Comparison of ENCODE assay signal across 8 cellular contexts in the genomic region with DNA sequence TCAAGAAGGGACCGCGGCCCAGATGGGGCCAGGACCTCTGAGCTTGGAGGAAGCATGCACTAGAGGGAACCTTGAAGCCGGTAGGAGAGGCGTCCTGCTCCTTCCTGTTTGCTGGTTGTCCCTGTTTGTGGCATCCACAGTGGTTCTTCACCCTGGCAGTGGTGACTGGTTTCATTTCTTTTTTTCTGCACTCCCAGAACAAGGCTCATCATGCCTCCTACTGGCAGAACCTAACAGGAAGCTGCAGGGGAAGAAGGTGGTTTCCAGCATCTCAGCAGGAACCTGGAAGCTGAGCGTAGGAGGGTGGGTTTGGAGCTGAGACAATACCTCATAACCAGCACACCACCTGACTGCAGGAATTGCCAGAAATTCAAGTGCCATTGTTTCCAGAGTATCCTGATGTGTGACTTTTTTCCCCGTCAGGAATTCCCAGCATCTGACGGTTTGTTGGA. TPM values are rescaled to one million over a fixed set of nuclear protein-coding genes. Genes with fewer than 3 reads are reported as not detected.
A peak's percentile ranks its signal among the peaks of the same experiment; 100 is the strongest.
DNase-seq lines count a peak whose midpoint lies in the region; ATAC-seq, FAIRE-seq and TF ChIP-seq lines count a peak whose summit lies in the region.

No MANE protein-coding gene starts in this region.

- TF ChIP-seq POLR2A in A549 (IDR thresholded peaks at IDR 0.05; ENCODE audit: low read length), result no peak

- no peak overlapping the region for H3K4me2 ChIP-seq in A549

- WGBS in A549 (ENCODE audit: missing lambda C conversion rate), result 84% methylated on average over 7 of the region's 7 CpGs

- H3K27ac ChIP-seq in A549, result no peak overlapping the region
- H3K27ac ChIP-seq in iPS-18a (ENCODE audit: low read length), result peak overlapping the region; percentile 22

- H3K27me3 ChIP-seq in iPS-18a (ENCODE audit: control insufficient read depth, insufficient read depth, low read length) (no peaks in the 10 kb centered on the region), HAP-1 (ENCODE audit: low read depth) (no peaks in the 10 kb centered on the region)

- H3K9ac ChIP-seq in iPS-18a (ENCODE audit: low read length), result peak overlapping the region; percentile 3

- no peak for TF ChIP-seq EP300 in A549 (IDR thresholded peaks at IDR 0.05)

- in situ Hi-C loops in astrocyte of the spinal cord (cut with HindIII; ENCODE audit: low sequenced_read_pairs) (no loop called here), HAP-1 (cut with MboI; ENCODE audit: low sequenced_read_pairs) (no loop called here)

- TF ChIP-seq CTCF in A549 (IDR thresholded peaks at IDR 0.05) (no peak; the same call in 1 of the 3 replicates), GM12864 (IDR thresholded peaks at IDR 0.05; ENCODE audit: low read depth, low read length, missing control alignments) (peak; percentile 74), HFF-Myc (IDR thresholded peaks at IDR 0.05; ENCODE audit: low read depth, low read length, missing control alignments) (peak; percentile 41), astrocyte of the spinal cord (IDR thresholded peaks at IDR 0.05; ENCODE audit: low read depth, low read length) (peak; percentile 72)

- peak in 1 of 2 experiments; percentile 65; a peak in 2 of 5 replicates for TF ChIP-seq RAD21 in A549 (conservative IDR thresholded peaks at IDR 0.05 in 1 of 2, IDR thresholded peaks at IDR 0.05 in 1 of 2)

- H3K4me3 ChIP-seq in A549 (no peak overlapping the region), GM12864 (ENCODE audit: low read depth, low read length) (no peak overlapping the region), HFF-Myc (replicated peaks; ENCODE audit: low read depth, low read length) (no peak overlapping the region), astrocyte of the spinal cord (ENCODE audit: low read depth, low read length) (no peak overlapping the region), iPS-18a (ENCODE audit: low read length) (no peak overlapping the region), HAP-1 (no peak overlapping the region)

- peak; percentile 49 to 61 for DNase-seq in A549 (ENCODE audit: low read depth in 1 of 2, low spot score in 1 of 2)
- DNase-seq in GM12864 (ENCODE audit: low read depth), result peak; percentile 49
- no peak for DNase-seq in HFF-Myc (ENCODE audit: extremely low read depth, low read depth)
- peak; percentile 96 for DNase-seq in MV-4-11 (lab: John Stamatoyannopoulos, UW)
- DNase-seq in astrocyte of the spinal cord (ENCODE audit: low read depth, low spot score), result peak; percentile 53
- peak; percentile 36 for DNase-seq in stimulated activated naive CD8-positive, alpha-beta T cell treated with anti-CD3 and anti-CD28 coated beads, Interleukin-15, Interleukin-2, amounts not matched to agents 100 U/mL and 50 U/mL, for 24 hours
- DNase-seq in HAP-1 (ENCODE audit: low spot score in 2 of 2), result no peak

- FAIRE-seq in A549 (lab: Jason Lieb, UNC), result no peak

- H3K36me3 ChIP-seq in iPS-18a (ENCODE audit: control insufficient read depth, low read depth, low read length), result no peaks in the 10 kb centered on the region
- H3K36me3 ChIP-seq in HAP-1 (replicated peaks), result no peaks in the 10 kb centered on the region

- CTCF ChIA-PET in A549 (lab: Yijun Ruan, JAX), result interaction anchor here (0.7 to 8.3 kb wide), 15 partner anchors 10 to 348 kb away, joined by 3 to 51 read pairs (median 3); a partner anchor contains a TSS

- H3K4me1 ChIP-seq in A549 (peaks cover 6% of the 10 kb centered on the region; the same call in 2 of the 3 replicates), iPS-18a (ENCODE audit: control insufficient read depth, low read depth, low read length) (peaks cover 4% of the 10 kb centered on the region), HAP-1 (peaks cover 5% of the 10 kb centered on the region)

- H3K9me3 ChIP-seq in A549, result no peaks in the 10 kb centered on the region
- H3K9me3 ChIP-seq in iPS-18a (ENCODE audit: control insufficient read depth, low read depth, low read length), result no peaks in the 10 kb centered on the region
- no peaks in the 10 kb centered on the region for H3K9me3 ChIP-seq in HAP-1

- peak; percentile 55 to 56; a peak in 4 of 6 replicates for ATAC-seq in A549
- ATAC-seq in stimulated activated naive CD8-positive, alpha-beta T cell treated with anti-CD3 and anti-CD28 coated beads, Interleukin-15, Interleukin-2, amounts not matched to agents 100 U/mL and 50 U/mL, for 24 hours, result peak; percentile 65

- POLR2A ChIA-PET in A549 (lab: Yijun Ruan, JAX), result no interaction called here

TF ChIP-seq in A549, 52 proteins besides CTCF, POLR2A, EP300 and RAD21 (continues in another document):
- TF ChIP-seq, protein P1, sequence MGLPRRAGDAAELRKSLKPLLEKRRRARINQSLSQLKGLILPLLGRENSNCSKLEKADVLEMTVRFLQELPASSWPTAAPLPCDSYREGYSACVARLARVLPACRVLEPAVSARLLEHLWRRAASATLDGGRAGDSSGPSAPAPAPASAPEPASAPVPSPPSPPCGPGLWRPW (IDR thresholded peaks at IDR 0.05), result no peak
- TF ChIP-seq PHF8 (IDR thresholded peaks at IDR 0.05; ENCODE audit: borderline replicate concordance, low read depth), result no peak
- TF ChIP-seq ESRRA (IDR thresholded peaks at IDR 0.05; ENCODE audit: borderline replicate concordance, low read length), result no peak
- TF ChIP-seq ZNF302 (CRISPR knock-in tag; IDR thresholded peaks at IDR 0.05), result no peak
- no peak for TF ChIP-seq BHLHE40 (IDR thresholded peaks at IDR 0.05; ENCODE audit: low read depth, low read length)
- no peak for TF ChIP-seq NPAS2 (CRISPR knock-in tag; IDR thresholded peaks at IDR 0.05; ENCODE audit: borderline replicate concordance)
- TF ChIP-seq, protein P2, sequence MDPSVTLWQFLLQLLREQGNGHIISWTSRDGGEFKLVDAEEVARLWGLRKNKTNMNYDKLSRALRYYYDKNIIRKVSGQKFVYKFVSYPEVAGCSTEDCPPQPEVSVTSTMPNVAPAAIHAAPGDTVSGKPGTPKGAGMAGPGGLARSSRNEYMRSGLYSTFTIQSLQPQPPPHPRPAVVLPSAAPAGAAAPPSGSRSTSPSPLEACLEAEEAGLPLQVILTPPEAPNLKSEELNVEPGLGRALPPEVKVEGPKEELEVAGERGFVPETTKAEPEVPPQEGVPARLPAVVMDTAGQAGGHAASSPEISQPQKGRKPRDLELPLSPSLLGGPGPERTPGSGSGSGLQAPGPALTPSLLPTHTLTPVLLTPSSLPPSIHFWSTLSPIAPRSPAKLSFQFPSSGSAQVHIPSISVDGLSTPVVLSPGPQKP (IDR thresholded peaks at IDR 0.05; ENCODE audit: low read depth, low read length), result no peak
- no peak for TF ChIP-seq KDM5A (IDR thresholded peaks at IDR 0.05)
- TF ChIP-seq ZSCAN20 (CRISPR knock-in tag; IDR thresholded peaks at IDR 0.05), result no peak
- no peak for TF ChIP-seq GATA3 (IDR thresholded peaks at IDR 0.05; ENCODE audit: borderline replicate concordance)
- TF ChIP-seq MAZ (IDR thresholded peaks at IDR 0.05; ENCODE audit: borderline replicate concordance, low read depth, low read length), result no peak
- TF ChIP-seq, protein P3, sequence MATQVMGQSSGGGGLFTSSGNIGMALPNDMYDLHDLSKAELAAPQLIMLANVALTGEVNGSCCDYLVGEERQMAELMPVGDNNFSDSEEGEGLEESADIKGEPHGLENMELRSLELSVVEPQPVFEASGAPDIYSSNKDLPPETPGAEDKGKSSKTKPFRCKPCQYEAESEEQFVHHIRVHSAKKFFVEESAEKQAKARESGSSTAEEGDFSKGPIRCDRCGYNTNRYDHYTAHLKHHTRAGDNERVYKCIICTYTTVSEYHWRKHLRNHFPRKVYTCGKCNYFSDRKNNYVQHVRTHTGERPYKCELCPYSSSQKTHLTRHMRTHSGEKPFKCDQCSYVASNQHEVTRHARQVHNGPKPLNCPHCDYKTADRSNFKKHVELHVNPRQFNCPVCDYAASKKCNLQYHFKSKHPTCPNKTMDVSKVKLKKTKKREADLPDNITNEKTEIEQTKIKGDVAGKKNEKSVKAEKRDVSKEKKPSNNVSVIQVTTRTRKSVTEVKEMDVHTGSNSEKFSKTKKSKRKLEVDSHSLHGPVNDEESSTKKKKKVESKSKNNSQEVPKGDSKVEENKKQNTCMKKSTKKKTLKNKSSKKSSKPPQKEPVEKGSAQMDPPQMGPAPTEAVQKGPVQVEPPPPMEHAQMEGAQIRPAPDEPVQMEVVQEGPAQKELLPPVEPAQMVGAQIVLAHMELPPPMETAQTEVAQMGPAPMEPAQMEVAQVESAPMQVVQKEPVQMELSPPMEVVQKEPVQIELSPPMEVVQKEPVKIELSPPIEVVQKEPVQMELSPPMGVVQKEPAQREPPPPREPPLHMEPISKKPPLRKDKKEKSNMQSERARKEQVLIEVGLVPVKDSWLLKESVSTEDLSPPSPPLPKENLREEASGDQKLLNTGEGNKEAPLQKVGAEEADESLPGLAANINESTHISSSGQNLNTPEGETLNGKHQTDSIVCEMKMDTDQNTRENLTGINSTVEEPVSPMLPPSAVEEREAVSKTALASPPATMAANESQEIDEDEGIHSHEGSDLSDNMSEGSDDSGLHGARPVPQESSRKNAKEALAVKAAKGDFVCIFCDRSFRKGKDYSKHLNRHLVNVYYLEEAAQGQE (IDR thresholded peaks at IDR 0.05), result no peak
- no peak for TF ChIP-seq RFX5 (IDR thresholded peaks at IDR 0.05)
- TF ChIP-seq NR3C1 (IDR thresholded peaks at IDR 0.05), result no peak

RNA-seq across cellular contexts. Expression of a gene that starts 5.8 kb away (rescaled TPM):
- polyA plus RNA-seq in A549 (2011; rRNA removed) (11.4 and 17.7 TPM in 2 replicates), A549 (2017; fragmentation: RNase III; extraction: RNeasy Plus Mini Kit Qiagen cat#74134 plus additional on column Dnase treatment) (4.8 to 5.8 TPM (median 5.3 TPM) in 3 replicates)
- polyA plus RNA-seq in A549 (2012; cell fraction: cytosol; rRNA removed), result 15.1 and 16.0 TPM in 2 replicates
- 20.5 and 22.9 TPM in 2 replicates for polyA plus RNA-seq in A549 (2012; cell fraction: nucleus; rRNA removed)
- 40.4 and 41.1 TPM in 2 replicates for polyA minus RNA-seq in A549 (2011; rRNA and poly(A)+ RNA removed)

RNA-seq across cellular contexts. Expression of a gene that starts 14.3 kb away (rescaled TPM):
- polyA plus RNA-seq in A549 (2011; rRNA removed), result 0.05 TPM in 2 replicates
- 0.09 and 0.11 TPM in 2 replicates for polyA plus RNA-seq in A549 (2012; cell fraction: cytosol; rRNA removed)
- 1.1 and 2.4 TPM in 2 replicates for polyA plus RNA-seq in A549 (2012; cell fraction: nucleus; rRNA removed)
- polyA plus RNA-seq in A549 (2017; fragmentation: RNase III; extraction: RNeasy Plus Mini Kit Qiagen cat#74134 plus additional on column Dnase treatment), result 0.08 TPM in 2 of 3 replicates, not detected in the other
- polyA minus RNA-seq in A549 (2011; rRNA and poly(A)+ RNA removed), result not detected in 2 replicates

RNA-seq across cellular contexts. Expression of a gene that starts 15.9 kb away (rescaled TPM):
- 80.6 and 84.8 TPM in 2 replicates for polyA plus RNA-seq in A549 (2011; rRNA removed)
- 47.7 and 55.2 TPM in 2 replicates for polyA plus RNA-seq in A549 (2012; cell fraction: cytosol; rRNA removed)
- 21.9 and 24.6 TPM in 2 replicates for polyA plus RNA-seq in A549 (2012; cell fraction: nucleus; rRNA removed)
- polyA plus RNA-seq in A549 (2017; fragmentation: RNase III; extraction: RNeasy Plus Mini Kit Qiagen cat#74134 plus additional on column Dnase treatment), result 97.7 to 108 TPM (median 107 TPM) in 3 replicates
- 14.3 and 15.9 TPM in 2 replicates for polyA minus RNA-seq in A549 (2011; rRNA and poly(A)+ RNA removed)

RNA-seq across cellular contexts. Expression of a gene that starts 55.0 kb away (rescaled TPM):
- polyA plus RNA-seq in A549 (2011; rRNA removed) (0.37 and 0.57 TPM in 2 replicates), A549 (2017; fragmentation: RNase III; extraction: RNeasy Plus Mini Kit Qiagen cat#74134 plus additional on column Dnase treatment) (0.38 to 0.74 TPM (median 0.65 TPM) in 3 replicates)
- 0.16 and 0.27 TPM in 2 replicates for polyA plus RNA-seq in A549 (2012; cell fraction: cytosol; rRNA removed)
- polyA plus RNA-seq in A549 (2012; cell fraction: nucleus; rRNA removed), result 0.31 and 0.73 TPM in 2 replicates
- 0.39 and 0.74 TPM in 2 replicates for polyA minus RNA-seq in A549 (2011; rRNA and poly(A)+ RNA removed)

Comparison
In these comparisons a context has a peak if more than half of its experiments do, and no peak if none do; other contexts are left out.
1. DNase-seq: peak in A549 (2 of 2), GM12864 (single experiment), MV-4-11 (single experiment), astrocyte of the spinal cord (single experiment) and stimulated activated naive CD8-positive, alpha-beta T cell treated with anti-CD3 and anti-CD28 coated beads, Interleukin-15, Interleukin-2, amounts not matched to agents 100 U/mL and 50 U/mL, for 24 hours (single experiment); none in HFF-Myc (single experiment) and HAP-1 (0 of 2).